8 cellular contexts compared by ENCODE assay signal in the genomic region with DNA sequence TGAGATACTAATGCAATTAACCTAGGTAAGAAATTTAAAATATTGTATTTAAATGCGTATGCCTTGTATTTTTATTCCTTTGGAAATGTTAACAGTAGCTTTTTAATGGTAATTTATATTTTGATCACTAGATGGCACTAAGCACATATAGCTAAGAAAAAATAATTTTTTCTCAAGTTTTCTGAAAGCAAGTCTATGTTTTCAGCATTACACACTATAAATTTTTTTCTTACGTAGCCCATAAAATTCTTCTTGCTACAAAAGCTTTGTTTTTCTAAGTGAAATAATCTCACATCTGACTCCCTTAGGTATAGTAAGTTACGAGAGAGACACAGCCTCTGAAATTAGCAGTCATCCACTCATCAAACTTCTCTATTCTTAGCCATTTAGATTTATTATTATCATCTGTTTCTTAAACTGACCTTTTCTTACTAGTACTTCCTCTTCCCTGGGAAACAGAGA. TPM values are rescaled to one million over a fixed set of nuclear protein-coding genes. Genes with fewer than 3 reads are reported as not detected.
DNase-seq lines count a peak whose midpoint lies in the region; ATAC-seq, FAIRE-seq and TF ChIP-seq lines count a peak whose summit lies in the region.

No MANE protein-coding gene starts in this region.

- H3K79me2 ChIP-seq in endothelial cell of umbilical vein (ENCODE audit: control insufficient read depth, insufficient read depth, low read length): no peaks in the 10 kb centered on the region

- BruUV-seq in endothelial cell of umbilical vein (replicated peaks; lab: Mats Ljungman, UMichigan): no TSS peak

- H3K27ac ChIP-seq in endothelial cell of umbilical vein (ENCODE audit: insufficient read depth, low read depth, low read length) (no peak overlapping the region), tibial artery (no peak overlapping the region)

- no peaks in the 10 kb centered on the region for H3K9me3 ChIP-seq in endothelial cell of umbilical vein (replicated peaks; ENCODE audit: control insufficient read depth, insufficient read depth, low read length)
- no peaks in the 10 kb centered on the region for H3K9me3 ChIP-seq in tibial artery

- dilution Hi-C loops in endothelial cell of umbilical vein (cut with MboI; ENCODE audit: extremely low pct_ligation_motif_present, low sequenced_read_pairs): no loop called here

- peaks cover 0 to 1% of the 10 kb centered on the region in 2 donors for H3K36me3 Mint-ChIP-seq in activated T-cell treated with anti-CD3 and anti-CD28 coated beads, Interleukin-2, amount 50 U/mL, for 72 hours (ENCODE audit: insufficient read depth in 2 of 2)

- DNase-seq in SKM-1 treated with dmso at 0.1 percent for 144 hours (lab: John Stamatoyannopoulos, UW; ENCODE audit: unreplicated experiment) (peak; percentile 11), SKM-1 (lab: John Stamatoyannopoulos, UW; ENCODE audit: unreplicated experiment) (no peak), NCI-H748 treated with DMSO at 0.1 percent for 48 hours (lab: John Stamatoyannopoulos, UW) (peak; percentile 16), endothelial cell of umbilical vein (ENCODE audit: low read depth, low spot score) (peak; percentile 31), tibial artery (no peak), NCI-H1092 treated with DMSO at 0.1 percent for 48 hours (lab: John Stamatoyannopoulos, UW) (no peak)
- no peak for DNase-seq in activated T-cell treated with anti-CD3 and anti-CD28 coated beads, Interleukin-2, amount 50 U/mL, for 72 hours

- no peak for TF ChIP-seq POLR2A in endothelial cell of umbilical vein (IDR thresholded peaks at IDR 0.05; ENCODE audit: low read depth, low read length)

- no peaks in the 10 kb centered on the region for H3K9me1 ChIP-seq in endothelial cell of umbilical vein (replicated peaks; ENCODE audit: control insufficient read depth, extremely low read depth, insufficient read depth, low read length)

- ATAC-seq in HG03175 (IDR thresholded peaks at IDR 0.05; ENCODE audit: unreplicated experiment): no peak
- ATAC-seq in activated T-cell treated with anti-CD3 and anti-CD28 coated beads, Interleukin-2, amount 50 U/mL, for 72 hours (replicated peaks in 1 of 2): no peak

- no peak overlapping the region for H3K4me2 ChIP-seq in endothelial cell of umbilical vein (ENCODE audit: insufficient read depth, low read length)

- no peak overlapping the region for H3K9ac ChIP-seq in endothelial cell of umbilical vein (replicated peaks; ENCODE audit: extremely low read depth, insufficient read depth, low read length)

- no peak overlapping the region for H3K4me3 Mint-ChIP-seq in activated T-cell treated with anti-CD3 and anti-CD28 coated beads, Interleukin-2, amount 50 U/mL, for 72 hours

- no peaks in the 10 kb centered on the region for H3K27me3 Mint-ChIP-seq in activated T-cell treated with anti-CD3 and anti-CD28 coated beads, Interleukin-2, amount 50 U/mL, for 72 hours (ENCODE audit: low read depth)

- H3K36me3 ChIP-seq in endothelial cell of umbilical vein (ENCODE audit: control insufficient read depth in 2 of 2, extremely low read depth in 1 of 2, insufficient read depth in 2 of 2, low read length in 2 of 2): no peaks in the 10 kb centered on the region
- H3K36me3 ChIP-seq in tibial artery: peaks cover 0 to 20% (median 9%) of the 10 kb centered on the region in 3 donors

- no peak overlapping the region for H3K4me3 ChIP-seq in endothelial cell of umbilical vein (replicated peaks in 1 of 3; ENCODE audit: insufficient read depth in 1 of 3, low read depth in 1 of 3, low read length in 3 of 3)
- H3K4me3 ChIP-seq in tibial artery: no peak overlapping the region

- H3K27ac Mint-ChIP-seq in activated T-cell treated with anti-CD3 and anti-CD28 coated beads, Interleukin-2, amount 50 U/mL, for 72 hours: no peak overlapping the region

- peaks cover 5% of the 10 kb centered on the region for H3K4me1 Mint-ChIP-seq in activated T-cell treated with anti-CD3 and anti-CD28 coated beads, Interleukin-2, amount 50 U/mL, for 72 hours (ENCODE audit: low read depth)

- no peak for FAIRE-seq in endothelial cell of umbilical vein (lab: Jason Lieb, UNC)

- H3K27me3 ChIP-seq in endothelial cell of umbilical vein (ENCODE audit: control insufficient read depth in 2 of 2, insufficient read depth in 2 of 2, low read length in 2 of 2) (no peaks in the 10 kb centered on the region), tibial artery (no peaks in the 10 kb centered on the region)

- POLR2A ChIA-PET in endothelial cell of umbilical vein (lab: Charles Lee): interaction anchor here (0.7 kb wide), 1 partner anchor 34 kb away, joined by 3 read pairs; no protein-coding TSS in a partner anchor

- H2AFZ ChIP-seq in endothelial cell of umbilical vein (ENCODE audit: low read depth, low read length): no peak overlapping the region

- H4K20me1 ChIP-seq in endothelial cell of umbilical vein (replicated peaks; ENCODE audit: control insufficient read depth, extremely low read depth, insufficient read depth, low read length): no peaks in the 10 kb centered on the region

- H3K4me1 ChIP-seq in endothelial cell of umbilical vein (ENCODE audit: control insufficient read depth, extremely low read depth, insufficient read depth, low read length) (peaks cover 9% of the 10 kb centered on the region), tibial artery (peaks cover 0 to 8% (median 0%) of the 10 kb centered on the region in 4 donors)

- CTCF ChIA-PET in endothelial cell of umbilical vein (lab: Charles Lee): interaction anchor here (0.7 to 5.0 kb wide), 53 partner anchors 9 to 751 kb away, joined by 3 to 170 read pairs (median 5); a partner anchor contains a TSS

- TF ChIP-seq CTCF in endothelial cell of umbilical vein (IDR thresholded peaks at IDR 0.05; ENCODE audit: extremely low read depth in 1 of 2, insufficient read depth in 1 of 2, low read depth in 1 of 2, low read length in 2 of 2): peak; percentile 13 to 19
- peak; percentile 15 to 46 for TF ChIP-seq CTCF in tibial artery (IDR thresholded peaks at IDR 0.05)

- H3K9me3 Mint-ChIP-seq in activated T-cell treated with anti-CD3 and anti-CD28 coated beads, Interleukin-2, amount 50 U/mL, for 72 hours: no peaks in the 10 kb centered on the region

- intact Hi-C loops in endothelial cell of umbilical vein (cut with micrococcal nuclease): loop anchor here (1.0 to 5.0 kb wide), 6 partner anchors 33 to 429 kb away; a partner anchor contains a TSS
- intact Hi-C loops in tibial artery (cut with DNase I; ENCODE audit: low total_unique reads): no loop called here

TF ChIP-seq in endothelial cell of umbilical vein, 7 proteins besides CTCF, POLR2A, EP300 and RAD21:
- TF ChIP-seq, protein P1, sequence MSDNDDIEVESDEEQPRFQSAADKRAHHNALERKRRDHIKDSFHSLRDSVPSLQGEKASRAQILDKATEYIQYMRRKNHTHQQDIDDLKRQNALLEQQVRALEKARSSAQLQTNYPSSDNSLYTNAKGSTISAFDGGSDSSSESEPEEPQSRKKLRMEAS (IDR thresholded peaks at IDR 0.05; ENCODE audit: insufficient read depth, insufficient read length): no peak
- TF ChIP-seq MYC (IDR thresholded peaks at IDR 0.05; ENCODE audit: low read depth, low read length): no peak
- TF ChIP-seq GATA2 (IDR thresholded peaks at IDR 0.05; ENCODE audit: insufficient read depth, insufficient read length, low read depth, low read length): no peak
- TF ChIP-seq EZH2 (IDR thresholded peaks at IDR 0.05; ENCODE audit: borderline replicate concordance, low read depth, low read length, severe bottlenecking): no peak

RNA-seq across cellular contexts. Expression of a gene that starts 35.7 kb away (rescaled TPM):
- 24.5 and 34.4 TPM in 2 replicates for total RNA-seq in endothelial cell of umbilical vein
- polyA plus RNA-seq in endothelial cell of umbilical vein: 43.1 and 45.5 TPM in 2 replicates
- 27.5 and 32.1 TPM in 2 replicates for polyA plus RNA-seq in endothelial cell of umbilical vein (2011; cell fraction: cytosol; rRNA removed)
- 75.8 and 97.1 TPM in 2 replicates for polyA plus RNA-seq in endothelial cell of umbilical vein (2011; cell fraction: nucleus; rRNA removed)
- 16.1 and 18.4 TPM in 2 replicates for polyA plus RNA-seq in endothelial cell of umbilical vein (2012)
- polyA minus RNA-seq in endothelial cell of umbilical vein: 57.3 and 61.9 TPM in 2 replicates
- polyA minus RNA-seq in endothelial cell of umbilical vein (2011; cell fraction: cytosol; rRNA and poly(A)+ RNA removed): 3.1 TPM
- polyA minus RNA-seq in endothelial cell of umbilical vein (2011; cell fraction: nucleus; rRNA and poly(A)+ RNA removed): 30.5 and 40.3 TPM in 2 replicates
- 10 to 100 TPM; 12.5 to 12.6 TPM for total RNA-seq in activated T-cell treated with anti-CD3 and anti-CD28 coated beads, Interleukin-2, amount 50 U/mL, for 72 hours

Comparison
In these comparisons a context has a peak if more than half of its experiments do, and no peak if none do; other contexts are left out.
1. DNase-seq: peak in SKM-1 treated with dmso at 0.1 percent for 144 hours (single experiment), NCI-H748 treated with DMSO at 0.1 percent for 48 hours (single experiment) and endothelial cell of umbilical vein (single experiment); none in SKM-1 (single experiment), tibial artery (0 of 2), NCI-H1092 treated with DMSO at 0.1 percent for 48 hours (single experiment) and activated T-cell treated with anti-CD3 and anti-CD28 coated beads, Interleukin-2, amount 50 U/mL, for 72 hours (0 of 2).